15 cellular contexts compared by ENCODE assay signal in the genomic region with DNA sequence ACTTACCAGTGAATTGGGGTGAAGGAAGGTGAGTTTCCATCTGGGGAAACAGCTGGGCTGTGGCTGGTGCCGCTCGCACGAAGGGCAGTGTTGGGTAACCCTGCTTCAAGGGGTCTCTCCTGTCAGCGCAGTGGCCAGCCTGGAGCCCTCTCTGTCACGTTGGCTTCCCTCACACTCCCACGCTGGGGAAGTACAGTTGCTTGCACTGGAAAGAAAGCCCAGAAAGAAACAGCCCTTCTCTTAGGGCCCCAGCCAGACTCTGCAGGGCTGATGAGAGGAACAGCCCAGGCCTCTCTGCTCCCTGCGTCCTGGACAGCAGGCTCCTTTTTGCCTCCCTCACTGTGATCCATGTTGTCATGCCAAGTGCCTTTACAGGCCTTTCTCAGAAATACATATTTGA. TPM values are rescaled to one million over a fixed set of nuclear protein-coding genes. Genes with fewer than 3 reads are reported as not detected.
DNase-seq lines count a peak whose midpoint lies in the region; ATAC-seq and TF ChIP-seq lines count a peak whose summit lies in the region.
"Had no signal": no experiment of that assay in that cellular context is flagged by ENCODE, and none has a peak within 500 bp of the region (broad histone marks: within the 10 kb centered on the region; RNA-seq: fewer than 3 reads in every experiment).

No MANE protein-coding gene starts in this region.

- POLR2A ChIA-PET in HCT116 (lab: Charles Lee) (interaction anchor here (0.7 to 1.1 kb wide), 2 partner anchors 10 to 325 kb away, joined by 3 to 4 read pairs; no protein-coding TSS in a partner anchor), SK-N-SH (lab: Yijun Ruan, JAX) (no interaction called here), A673 (lab: Charles Lee; ENCODE audit: low non-redundant PET) (no interaction called here)

- H3K36me3 ChIP-seq in HCT116 (ENCODE audit: control insufficient read depth in 1 of 2, insufficient read depth in 2 of 2, low read length in 2 of 2) (no peaks in the 10 kb centered on the region), SK-N-SH (replicated peaks in 1 of 2; ENCODE audit: control insufficient read depth in 1 of 2, insufficient read depth in 2 of 2, low read length in 1 of 2) (peaks cover 0 to 17% of the 10 kb centered on the region in 2 experiments), cardiac muscle cell (no peaks in the 10 kb centered on the region), sigmoid colon (peaks cover 6 to 47% (median 10%) of the 10 kb centered on the region in 4 donors), A673 (ENCODE audit: insufficient read depth, low read length, poor library complexity, severe bottlenecking) (peaks cover 4% of the 10 kb centered on the region)

- 84% methylated on average over 4 of the region's 7 CpGs for WGBS in SK-N-SH (ENCODE audit: low lambda C conversion rate)
- WGBS in sigmoid colon, 2 donors: 82 to 94% methylated on average over 7 of the region's 7 CpGs

- no peak for DNase-seq in HCT116 (ENCODE audit: low read depth, low spot score)
- no peak for DNase-seq in SK-N-SH
- peak in 1 of 2 donors; percentile 64 for DNase-seq in cardiac muscle cell (ENCODE audit: low read depth in 1 of 2, low spot score in 1 of 2)
- DNase-seq in sigmoid colon: peak; percentile 60
- no peak for DNase-seq in COLO668 (lab: John Stamatoyannopoulos, UW; ENCODE audit: unreplicated experiment)
- DNase-seq in A673 (ENCODE audit: low spot score): no peak
- no peak for DNase-seq in NCI-H2029 (lab: John Stamatoyannopoulos, UW)
- DNase-seq: activated CD4-positive, CD25-positive, alpha-beta regulatory T cell; CD8-positive, alpha-beta T cell; NCI-H1092; NCI-H345; SHP77 treated with DMSO at 0.1 percent for 48 hours; stimulated activated CD4-positive, alpha-beta T cell treated with anti-CD3 and anti-CD28 coated beads, Interleukin-15, amount 100 ng/mL, for 24 hours had no signal

- H3K4me2 ChIP-seq in HCT116 (ENCODE audit: low read length) (peak overlapping the region; percentile 84), SK-N-SH (peak overlapping the region; percentile 46)

- H3K79me2 ChIP-seq in HCT116 (ENCODE audit: insufficient read depth, low read length) (no peaks in the 10 kb centered on the region), SK-N-SH (ENCODE audit: insufficient read depth) (no peaks in the 10 kb centered on the region)

- TF ChIP-seq RAD21 in HCT116 (IDR thresholded peaks at IDR 0.05; ENCODE audit: low read depth): no peak
- TF ChIP-seq RAD21 in SK-N-SH (IDR thresholded peaks at IDR 0.05; ENCODE audit: low read length): no peak

- H4K20me1 ChIP-seq in HCT116 (ENCODE audit: insufficient read depth) (no peaks in the 10 kb centered on the region), SK-N-SH (ENCODE audit: insufficient read depth) (no peaks in the 10 kb centered on the region)

- ATAC-seq in HCT116: peak; percentile 26
- ATAC-seq in HG02885 (IDR thresholded peaks at IDR 0.05; ENCODE audit: poor library complexity, unreplicated experiment): no peak
- ATAC-seq: CD8-positive, alpha-beta T cell; natural killer cell treated with Interleukin-12 subunit alpha and Interleukin-12 subunit beta and Interleukin-15 and Interleukin-18, amount 100 ng/mL, for 72 hours had no signal

- peaks cover 20% of the 10 kb centered on the region for H3F3A ChIP-seq in SK-N-SH (replicated peaks; ENCODE audit: insufficient read depth)

- TF ChIP-seq CTCF in HCT116 (IDR thresholded peaks at IDR 0.05 in 2 of 3, conservative IDR thresholded peaks at IDR 0.05 in 1 of 3; ENCODE audit: borderline replicate concordance in 1 of 3, insufficient read depth in 1 of 3, low read depth in 2 of 3, low read length in 2 of 3) (no peak), SK-N-SH (IDR thresholded peaks at IDR 0.05) (no peak), cardiac muscle cell (IDR thresholded peaks at IDR 0.05; ENCODE audit: low read depth, low read length) (no peak), sigmoid colon (IDR thresholded peaks at IDR 0.05) (no peak), A673 (conservative IDR thresholded peaks at IDR 0.05; ENCODE audit: low read depth, low read length) (no peak)

- peak overlapping the region; percentile 92 for H3K27ac ChIP-seq in HCT116 (ENCODE audit: low read depth, low read length)
- H3K27ac ChIP-seq in SK-N-SH (ENCODE audit: low read depth in 2 of 2, low read length in 1 of 2): peak overlapping the region in 1 of 2 experiments; percentile 79; a peak in 2 of 4 replicates
- H3K27ac ChIP-seq in cardiac muscle cell: peak overlapping the region; percentile 83
- H3K27ac ChIP-seq in sigmoid colon: peak overlapping the region; percentile 2 to 51 (median 33)
- no peak overlapping the region for H3K27ac ChIP-seq in A673 (ENCODE audit: low read depth, low read length, poor library complexity, severe bottlenecking)

- BruUV-seq in HCT116 (replicated peaks; lab: Mats Ljungman, UMichigan) (no TSS peak), A673 (replicated peaks; lab: Mats Ljungman, UMichigan) (no TSS peak)

- TF ChIP-seq POLR2A in HCT116 (IDR thresholded peaks at IDR 0.05; ENCODE audit: borderline replicate concordance, extremely low read depth, insufficient read depth, insufficient read length) (no peak), sigmoid colon (IDR thresholded peaks at IDR 0.05) (no peak)

- H3K4me1 ChIP-seq in HCT116 (ENCODE audit: control insufficient read depth in 1 of 2, insufficient read depth in 2 of 2, low read length in 2 of 2): peaks cover 58 to 71% of the 10 kb centered on the region in 2 experiments
- peaks cover 0 to 30% of the 10 kb centered on the region in 2 experiments; a peak in 3 of 4 replicates for H3K4me1 ChIP-seq in SK-N-SH (ENCODE audit: control insufficient read depth in 1 of 2, insufficient read depth in 2 of 2, low read depth in 1 of 2, low read length in 1 of 2)
- H3K4me1 ChIP-seq in cardiac muscle cell (ENCODE audit: low read depth): peaks cover 33% of the 10 kb centered on the region
- peaks cover 0 to 3% (median 0%) of the 10 kb centered on the region in 4 donors for H3K4me1 ChIP-seq in sigmoid colon
- no peaks in the 10 kb centered on the region for H3K4me1 ChIP-seq in A673 (ENCODE audit: insufficient read depth, low read length, poor library complexity, severe bottlenecking)

- CTCF ChIA-PET in HCT116 (lab: Charles Lee): interaction anchor here (0.9 to 2.5 kb wide), 4 partner anchors 8 to 26 kb away, joined by 4 to 16 read pairs (median 7); no protein-coding TSS in a partner anchor
- CTCF ChIA-PET in SK-N-SH (lab: Yijun Ruan, JAX): interaction anchor here (1.4 to 4.3 kb wide), 2 partner anchors 21 to 100 kb away, joined by 5 to 14 read pairs; a partner anchor contains a TSS
- CTCF ChIA-PET in A673 (lab: Charles Lee): no interaction called here

- no peaks in the 10 kb centered on the region for H3K9me2 ChIP-seq in HCT116 (ENCODE audit: insufficient read depth)
- no peaks in the 10 kb centered on the region for H3K9me2 ChIP-seq in SK-N-SH

- TF ChIP-seq EP300 in SK-N-SH (IDR thresholded peaks at IDR 0.05; ENCODE audit: borderline replicate concordance in 1 of 2, low read depth in 1 of 2, low read length in 1 of 2) (no peak), sigmoid colon (IDR thresholded peaks at IDR 0.05) (no peak)

- no peaks in the 10 kb centered on the region for H3K9me3 ChIP-seq in HCT116 (ENCODE audit: control insufficient read depth in 1 of 2, insufficient read depth in 1 of 2, low read depth in 1 of 2, low read length in 2 of 2)
- no peaks in the 10 kb centered on the region for H3K9me3 ChIP-seq in SK-N-SH
- H3K9me3 ChIP-seq in cardiac muscle cell (ENCODE audit: low read depth): no peaks in the 10 kb centered on the region
- no peaks in the 10 kb centered on the region for H3K9me3 ChIP-seq in sigmoid colon
- H3K9me3 ChIP-seq in A673 (ENCODE audit: low read depth, low read length, poor library complexity, severe bottlenecking): no peaks in the 10 kb centered on the region

- H2AFZ ChIP-seq in HCT116 (ENCODE audit: low read depth, low read length, poor library complexity, severe bottlenecking) (no peak overlapping the region), SK-N-SH (ENCODE audit: low read depth) (no peak overlapping the region)

- RAD21 ChIA-PET in HCT116 (lab: Charles Lee; ENCODE audit: low non-redundant PET in 1 of 2, low total read pairs in 2 of 2, uncharacterized antibody in 2 of 2, unreplicated experiment in 2 of 2): interaction anchor here in 1 of 2 experiments (0.9 kb wide), 1 partner anchor 40 kb away, joined by 4 read pairs; a partner anchor contains a TSS

- intact Hi-C loops in HCT116 (cut with micrococcal nuclease): loop anchor here (2.0 kb wide), 1 partner anchor 39 kb away; no protein-coding TSS in a partner anchor
- intact Hi-C loops in sigmoid colon (cut with DNase I): no loop called here
- intact Hi-C loops in A673 (cut with micrococcal nuclease; ENCODE audit: unreplicated experiment): no loop called here

- H3K9ac ChIP-seq in HCT116 (ENCODE audit: low read length): peak overlapping the region; percentile 69
- 0 out of 2 replicates have a peak overlapping the region, but pooled peaks have one; percentile 3 for H3K9ac ChIP-seq in SK-N-SH

- peak overlapping the region in 1 of 2 experiments; percentile 43; a peak in 2 of 4 replicates for H3K4me3 ChIP-seq in HCT116 (replicated peaks in 1 of 2; ENCODE audit: low read depth in 1 of 2, low read length in 2 of 2)
- H3K4me3 ChIP-seq in SK-N-SH (ENCODE audit: low read depth in 2 of 2, low read length in 1 of 2): no peak overlapping the region
- no peak overlapping the region for H3K4me3 ChIP-seq in cardiac muscle cell
- no peak overlapping the region for H3K4me3 ChIP-seq in sigmoid colon
- H3K4me3 ChIP-seq in A673 (ENCODE audit: low read depth, low read length, poor library complexity, severe bottlenecking): no peak overlapping the region

- no peaks in the 10 kb centered on the region for H3K27me3 ChIP-seq in HCT116 (ENCODE audit: insufficient read depth, low read length)
- H3K27me3 ChIP-seq in SK-N-SH (ENCODE audit: insufficient read depth): no peaks in the 10 kb centered on the region
- H3K27me3 ChIP-seq in cardiac muscle cell: no peaks in the 10 kb centered on the region
- no peaks in the 10 kb centered on the region for H3K27me3 ChIP-seq in sigmoid colon
- H3K27me3 ChIP-seq in A673 (replicated peaks; ENCODE audit: insufficient read depth, low read depth, low read length, poor library complexity): no peaks in the 10 kb centered on the region

TF ChIP-seq in HCT116, 20 proteins besides CTCF, POLR2A, EP300 and RAD21 (continues in another document):
- no peak for TF ChIP-seq SIN3A (IDR thresholded peaks at IDR 0.05; ENCODE audit: low read depth)
- no peak for TF ChIP-seq EZH2 (IDR thresholded peaks at IDR 0.05)
- no peak for TF ChIP-seq CBX3 (IDR thresholded peaks at IDR 0.05; ENCODE audit: low read depth)

TF ChIP-seq in SK-N-SH, 30 proteins besides CTCF, POLR2A, EP300 and RAD21:
- 0 out of 2 replicates have a peak, but pooled peaks have one; percentile 15 for TF ChIP-seq GABPA (IDR thresholded peaks at IDR 0.05; ENCODE audit: low read depth)
- TF ChIP-seq FOXJ3 (CRISPR knock-in tag; IDR thresholded peaks at IDR 0.05): no peak

RNA-seq across cellular contexts. Expression of a gene that starts 40.3 kb away (rescaled TPM):
- total RNA-seq in HCT116 (2021; ENCODE audit: unreplicated experiment) (91.6 TPM), cardiac muscle cell (100 and 130 TPM in 2 replicates), sigmoid colon (10 to 100 TPM; 58.9 to 88.6 (median 67.1) TPM), A673 (2021) (29.4 and 32.0 TPM in 2 replicates)
- polyA plus RNA-seq in HCT116 (2012): 131 and 143 TPM in 2 replicates
- polyA plus RNA-seq in SK-N-SH (2012; rRNA removed) (67.0 and 108 TPM in 2 replicates), cardiac muscle cell (59.8 and 65.6 TPM in 2 replicates), sigmoid colon (10 to 100 TPM; 25.0 to 53.0 (median 46.8) TPM)
- polyA plus RNA-seq in SK-N-SH (2012; cell fraction: cytosol; rRNA removed): 70.8 and 98.8 TPM in 2 replicates
- 83.2 and 87.9 TPM in 2 replicates for polyA plus RNA-seq in SK-N-SH (2012; cell fraction: nucleus; rRNA removed)
